ENCODE assay signal across 8 cellular contexts in the genomic region with DNA sequence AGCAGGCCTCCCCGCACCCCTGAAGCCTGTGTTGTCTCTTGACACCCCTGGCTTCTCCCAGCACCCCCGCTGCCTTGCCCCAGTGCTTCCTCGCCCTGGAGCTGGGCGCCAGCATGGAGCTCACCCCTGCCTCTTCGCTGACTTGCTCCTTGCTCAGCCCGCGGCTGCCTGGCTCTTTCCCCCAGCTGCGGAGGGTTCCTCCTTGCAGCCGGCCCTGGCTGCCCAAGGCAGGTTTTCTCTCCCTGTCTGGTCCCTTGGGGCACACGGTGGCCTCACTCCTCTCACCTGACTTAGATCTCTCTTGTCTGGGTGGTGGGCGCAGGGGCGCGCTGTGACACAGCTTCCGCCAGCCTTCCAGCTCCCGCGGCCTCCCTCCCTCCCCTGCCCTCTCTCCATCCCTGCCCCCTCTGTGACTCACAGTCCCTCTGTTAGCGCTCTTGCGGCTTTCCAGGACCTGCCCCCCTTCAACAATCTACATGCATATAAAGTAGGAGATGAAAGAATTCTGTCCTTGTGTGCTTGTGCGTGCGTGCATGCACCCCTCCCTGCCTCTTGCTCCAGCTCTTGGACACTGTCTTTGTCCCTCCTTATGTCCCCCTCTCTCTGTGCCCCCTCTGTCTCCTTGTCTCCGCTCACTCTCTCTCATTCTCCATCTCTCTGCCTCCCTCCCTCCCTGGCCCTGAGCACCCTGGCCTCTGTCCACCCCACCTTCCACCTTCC. TPM values are rescaled to one million over a fixed set of nuclear protein-coding genes. Genes with fewer than 3 reads are reported as not detected.
DNase-seq lines count a peak whose midpoint lies in the region; ATAC-seq and TF ChIP-seq lines count a peak whose summit lies in the region.

No MANE protein-coding gene starts in this region.

- in situ Hi-C loops in mammary epithelial cell (cut with MboI; ENCODE audit: low sequenced_read_pairs in 2 of 2) = loop anchor here in 1 of 2 donors (25.0 kb wide), 1 partner anchor 196 kb away; a partner anchor contains a TSS

- dilution Hi-C loops in mammary epithelial cell (cut with HindIII; ENCODE audit: low sequenced_read_pairs) = no loop called here

- no peak overlapping the region for H3K4me3 ChIP-seq in A673 (ENCODE audit: low read depth, low read length, poor library complexity, severe bottlenecking)
- peak overlapping the region in 2 of 3 experiments; percentile 2 to 68 for H3K4me3 ChIP-seq in mammary epithelial cell (replicated peaks in 1 of 3; ENCODE audit: insufficient read depth in 1 of 3, low read depth in 2 of 3, low read length in 3 of 3)
- H3K4me3 ChIP-seq in mucosa of descending colon = no peak overlapping the region
- peak overlapping the region; percentile 68 for H3K4me3 ChIP-seq in thoracic aorta

- no peaks in the 10 kb centered on the region for H3K27me3 ChIP-seq in A673 (replicated peaks; ENCODE audit: insufficient read depth, low read depth, low read length, poor library complexity)
- no peaks in the 10 kb centered on the region for H3K27me3 ChIP-seq in mammary epithelial cell (ENCODE audit: insufficient read depth, low read length)
- no peaks in the 10 kb centered on the region for H3K27me3 ChIP-seq in thoracic aorta (replicated peaks; ENCODE audit: insufficient read depth)

- peak overlapping the region; percentile 94 for H3K4me2 ChIP-seq in mammary epithelial cell (ENCODE audit: insufficient read depth, low read depth, low read length)

- WGBS in mammary epithelial cell (ENCODE audit: low coverage, missing lambda C conversion rate) = 42% methylated on average over 8 of the region's 21 CpGs

- CTCF ChIA-PET in A673 (lab: Charles Lee) (interaction anchor here (0.6 kb wide), 1 partner anchor 129 kb away, joined by 5 read pairs; no protein-coding TSS in a partner anchor), mammary epithelial cell (lab: Charles Lee; ENCODE audit: low non-redundant PET) (interaction anchor here (0.5 kb wide), 1 partner anchor 181 kb away, joined by 3 read pairs; no protein-coding TSS in a partner anchor)

- DNase-seq in A673 (ENCODE audit: low spot score) (peak; percentile 28), H4 (ENCODE audit: low spot score) (peak; percentile 83), SIG-M5 (lab: John Stamatoyannopoulos, UW) (peak; percentile 13), mammary epithelial cell (peak; percentile 65), mucosa of descending colon (peak; percentile 11 to 43 (median 30)), thoracic aorta (ENCODE audit: low spot score) (no peak), CD14-positive monocyte (ENCODE audit: low spot score) (no peak)

- H4K20me1 ChIP-seq in mammary epithelial cell (ENCODE audit: insufficient read depth, low read length) = no peaks in the 10 kb centered on the region

- peaks cover 1 to 22% (median 16%) of the 10 kb centered on the region in 3 donors for H3K27me3 Mint-ChIP-seq in CD14-positive monocyte (ENCODE audit: low read depth in 3 of 3)

- peak overlapping the region in 1 of 2 donors; percentile 42 for H3K4me3 Mint-ChIP-seq in CD14-positive monocyte

- TF ChIP-seq CTCF in A673 (conservative IDR thresholded peaks at IDR 0.05; ENCODE audit: low read depth, low read length) (no peak), mammary epithelial cell (conservative IDR thresholded peaks at IDR 0.05 in 1 of 2, IDR thresholded peaks at IDR 0.05 in 1 of 2; ENCODE audit: extremely low read depth in 1 of 2, insufficient read depth in 1 of 2, low read depth in 1 of 2, low read length in 2 of 2) (no peak), mucosa of descending colon (IDR thresholded peaks at IDR 0.05) (no peak), thoracic aorta (IDR thresholded peaks at IDR 0.05) (no peak), CD14-positive monocyte (IDR thresholded peaks at IDR 0.05) (no peak)

- no peaks in the 10 kb centered on the region for H3K9me3 ChIP-seq in A673 (ENCODE audit: low read depth, low read length, poor library complexity, severe bottlenecking)
- H3K9me3 ChIP-seq in mammary epithelial cell (replicated peaks; ENCODE audit: insufficient read depth, low read length) = no peaks in the 10 kb centered on the region
- no peaks in the 10 kb centered on the region for H3K9me3 ChIP-seq in mucosa of descending colon
- no peaks in the 10 kb centered on the region for H3K9me3 ChIP-seq in thoracic aorta

- H3K36me3 Mint-ChIP-seq in CD14-positive monocyte = no peaks in the 10 kb centered on the region

- peaks cover 15% of the 10 kb centered on the region for H3K79me2 ChIP-seq in mammary epithelial cell (ENCODE audit: insufficient read depth, low read length)

- no TSS peak for BruUV-seq in A673 (replicated peaks; lab: Mats Ljungman, UMichigan)
- no TSS peak for BruUV-seq in mammary epithelial cell (replicated peaks; lab: Mats Ljungman, UMichigan)

- no peaks in the 10 kb centered on the region for H3K36me3 ChIP-seq in A673 (ENCODE audit: insufficient read depth, low read length, poor library complexity, severe bottlenecking)
- H3K36me3 ChIP-seq in mammary epithelial cell (ENCODE audit: insufficient read depth, low read length) = no peaks in the 10 kb centered on the region
- H3K36me3 ChIP-seq in mucosa of descending colon (ENCODE audit: low read depth) = no peaks in the 10 kb centered on the region
- no peaks in the 10 kb centered on the region for H3K36me3 ChIP-seq in thoracic aorta

- H3K9ac ChIP-seq in mammary epithelial cell (ENCODE audit: insufficient read depth, low read length) = no peak overlapping the region

- peaks cover 14% of the 10 kb centered on the region for H3K4me1 Mint-ChIP-seq in CD14-positive monocyte

- POLR2A ChIA-PET in A673 (lab: Charles Lee; ENCODE audit: low non-redundant PET) = no interaction called here

- peak; percentile 5 for ATAC-seq in mucosa of descending colon
- no peak for ATAC-seq in thoracic aorta (ENCODE audit: insufficient number of reproducible peaks, low FRiP score, low read depth)
- no peak for ATAC-seq in HG03521 (IDR thresholded peaks at IDR 0.05; ENCODE audit: unreplicated experiment)

- intact Hi-C loops in A673 (cut with micrococcal nuclease; ENCODE audit: unreplicated experiment) = no loop called here
- intact Hi-C loops in mammary epithelial cell (cut with micrococcal nuclease) = no loop called here
- intact Hi-C loops in mucosa of descending colon (cut with DNase I, micrococcal nuclease) = loop anchor here in 1 of 2 donors (10.0 kb wide), 1 partner anchor 189 kb away; no protein-coding TSS in a partner anchor
- intact Hi-C loops in CD14-positive monocyte (cut with micrococcal nuclease) = loop anchor here in 1 of 2 donors (10.0 kb wide), 2 partner anchors 159 to 189 kb away; a partner anchor contains a TSS

- peaks cover 0 to 3% (median 0%) of the 10 kb centered on the region in 7 donors for H3K9me3 Mint-ChIP-seq in CD14-positive monocyte

- H3K27ac ChIP-seq in A673 (ENCODE audit: low read depth, low read length, poor library complexity, severe bottlenecking) = no peak overlapping the region
- H3K27ac ChIP-seq in mammary epithelial cell (ENCODE audit: insufficient read depth, low read depth, low read length) = no peak overlapping the region
- H3K27ac ChIP-seq in thoracic aorta = peak overlapping the region; percentile 38 to 74

- H3K4me1 ChIP-seq in A673 (ENCODE audit: insufficient read depth, low read length, poor library complexity, severe bottlenecking) (no peaks in the 10 kb centered on the region), mammary epithelial cell (ENCODE audit: insufficient read depth, low read length) (peaks cover 30% of the 10 kb centered on the region), mucosa of descending colon (ENCODE audit: low read depth) (no peaks in the 10 kb centered on the region), thoracic aorta (ENCODE audit: control insufficient read depth in 1 of 2, low read depth in 2 of 2) (peaks cover 0 to 8% of the 10 kb centered on the region in 2 donors)

- H2AFZ ChIP-seq in mammary epithelial cell (ENCODE audit: low read depth, low read length) = peak overlapping the region; percentile 29

- H3K27ac Mint-ChIP-seq in CD14-positive monocyte = no peak overlapping the region

RNA-seq across cellular contexts. Expression of a gene that starts 2.2 kb away (rescaled TPM):
- total RNA-seq in A673 (2021) (0.59 TPM in 1 of 2 replicates, not detected in the other), mammary epithelial cell (10 to 100 TPM; 15.2 to 24.6 TPM), mucosa of descending colon (10 to 100 TPM in 1 of 3 donors, 1 to 10 TPM in 2; 3.0 to 44.9 (median 3.3) TPM), thoracic aorta (10 to 100 TPM; 40.8 to 52.2 TPM)
- total RNA-seq in H4 (2014; rRNA removed; shearing (Covaris generic)) = 0.60 and 1.6 TPM in 2 replicates
- polyA plus RNA-seq in mammary epithelial cell (12.0 TPM), CD14-positive monocyte (not detected)
- polyA minus RNA-seq in mammary epithelial cell = 3.6 TPM

RNA-seq across cellular contexts. Expression of a gene that starts 14.6 kb away (rescaled TPM):
- not detected in 2 replicates for total RNA-seq in A673 (2021)
- total RNA-seq in H4 (2014; rRNA removed; shearing (Covaris generic)) = 0.06 and 0.35 TPM in 2 replicates
- total RNA-seq in mammary epithelial cell = under 1 TPM; 0.09 to 0.33 TPM
- 0.10 TPM for polyA plus RNA-seq in mammary epithelial cell
- polyA minus RNA-seq in mammary epithelial cell = not detected
- 1 to 10 TPM in 2 of 3 donors, under 1 TPM in 1; 0.55 to 4.6 (median 1.0) TPM for total RNA-seq in mucosa of descending colon
- 1 to 10 TPM; 4.9 to 9.5 TPM for total RNA-seq in thoracic aorta
- polyA plus RNA-seq in CD14-positive monocyte = not detected

RNA-seq across cellular contexts. Expression of a gene that starts 27.9 kb away (rescaled TPM):
- total RNA-seq in A673 (2021) = 52.0 and 55.7 TPM in 2 replicates
- total RNA-seq in H4 (2014; rRNA removed; shearing (Covaris generic)) = 68.9 and 78.0 TPM in 2 replicates
- total RNA-seq in mammary epithelial cell = 10 to 100 TPM; 40.5 to 54.9 TPM
- polyA plus RNA-seq in mammary epithelial cell = 89.3 TPM
- polyA minus RNA-seq in mammary epithelial cell = 76.4 TPM
- 10 to 100 TPM; 57.8 to 89.9 (median 79.3) TPM for total RNA-seq in mucosa of descending colon
- 10 to 100 TPM; 70.9 to 91.9 TPM for total RNA-seq in thoracic aorta
- 100 to 1,000 TPM; 115 to 130 TPM for polyA plus RNA-seq in CD14-positive monocyte

RNA-seq across cellular contexts. Expression of a gene that starts 28.2 kb away (rescaled TPM):
- total RNA-seq in A673 (2021) (205 and 214 TPM in 2 replicates), mammary epithelial cell (100 to 1,000 TPM; 104 to 173 TPM), mucosa of descending colon (100 to 1,000 TPM; 129 to 297 (median 174) TPM), thoracic aorta (100 to 1,000 TPM; 103 to 299 TPM)
- 254 and 289 TPM in 2 replicates for total RNA-seq in H4 (2014; rRNA removed; shearing (Covaris generic))
- polyA plus RNA-seq in mammary epithelial cell (276 TPM), CD14-positive monocyte (100 to 1,000 TPM; 362 to 419 TPM)
- 111 TPM for polyA minus RNA-seq in mammary epithelial cell

RNA-seq across cellular contexts. Expression of a gene that starts 41.6 kb away (rescaled TPM):
- total RNA-seq in A673 (2021) = 7.8 and 8.0 TPM in 2 replicates
- total RNA-seq in H4 (2014; rRNA removed; shearing (Covaris generic)) = 8.6 and 9.1 TPM in 2 replicates
- total RNA-seq in mammary epithelial cell = 1 to 10 TPM; 4.0 to 5.7 TPM
- 1.7 TPM for polyA plus RNA-seq in mammary epithelial cell
- polyA minus RNA-seq in mammary epithelial cell = 22.6 TPM
- total RNA-seq in mucosa of descending colon = 10 to 100 TPM; 13.0 to 27.3 (median 13.0) TPM
- 10 to 100 TPM; 24.3 to 40.6 TPM for total RNA-seq in thoracic aorta
- polyA plus RNA-seq in CD14-positive monocyte = 1 to 10 TPM; 5.6 to 5.8 TPM

Comparison
In these comparisons a context has a peak if more than half of its experiments do, and no peak if none do; other contexts are left out.
1. DNase-seq: peak in A673 (single experiment), H4 (single experiment), SIG-M5 (single experiment), mammary epithelial cell (single experiment) and mucosa of descending colon (3 of 3); none in thoracic aorta (single experiment) and CD14-positive monocyte (single experiment).
2. H3K27ac ChIP-seq: peak in thoracic aorta (2 of 2); none in A673 (single experiment) and mammary epithelial cell (single experiment).
3. H3K4me3 ChIP-seq: peak in mammary epithelial cell (2 of 3) and thoracic aorta (single experiment); none in A673 (single experiment) and mucosa of descending colon (single experiment).